Comparison of ENCODE assay signal across 8 cellular contexts in the genomic region with DNA sequence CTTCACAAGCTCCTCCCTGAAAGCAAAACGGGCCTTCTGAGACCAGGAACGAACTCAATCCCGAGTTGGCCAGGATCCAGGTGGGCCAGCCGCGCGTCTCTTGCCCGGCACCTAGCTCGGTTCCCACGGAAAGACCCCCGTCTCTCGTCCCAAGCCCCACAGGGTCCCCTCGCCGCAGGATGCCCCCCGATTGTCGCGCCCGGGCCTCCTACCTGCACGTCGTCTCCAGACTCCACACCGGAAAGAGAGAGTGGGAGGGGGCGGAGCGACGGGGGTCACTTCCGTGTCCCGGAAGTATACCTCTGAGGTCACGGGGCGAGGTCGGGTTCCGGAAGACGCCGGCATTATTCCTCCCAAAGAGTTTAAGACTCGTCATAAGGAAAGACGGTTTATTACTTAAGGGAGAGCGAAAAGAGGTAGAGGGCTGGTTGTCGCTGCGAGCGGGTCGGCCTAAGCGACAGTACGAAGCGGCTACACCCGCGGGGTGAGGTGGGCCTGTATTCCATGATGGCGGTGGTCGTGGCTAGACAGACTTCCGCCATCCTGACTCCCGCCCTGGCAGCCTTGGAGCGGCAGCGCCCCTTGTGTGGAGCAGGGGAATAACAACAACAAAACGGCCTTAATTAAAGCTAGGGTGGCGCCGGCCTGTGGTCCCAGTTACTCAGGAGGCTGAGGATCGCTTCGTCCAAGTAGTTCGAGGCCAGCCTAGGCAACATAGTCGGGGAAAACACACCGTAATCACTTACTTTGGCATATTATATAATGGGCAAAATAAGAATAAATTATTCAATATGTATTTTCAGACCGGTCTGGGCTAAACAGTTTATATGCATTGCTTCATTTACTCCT. TPM values are rescaled to one million over a fixed set of nuclear protein-coding genes. Genes with fewer than 3 reads are reported as not detected.
DNase-seq lines count a peak whose midpoint lies in the region; ATAC-seq and TF ChIP-seq lines count a peak whose summit lies in the region.

TSS of gene RPS14 (minus strand) at position 249 of the 849 bp plus-strand sequence. CDS start 2,006 bp downstream, outside the sequence.

- in situ Hi-C loops in transverse colon (cut with MboI; ENCODE audit: low pct_ligation_motif_present in 1 of 4, low pct_unique_long_range_greater_than_20kb in 1 of 4, low sequenced_read_pairs in 3 of 4) = loop anchor here (10.0 to 25.0 kb wide), 6 partner anchors 85 to 312 kb away; partner anchors contain the start of genes MYOZ3 (in 3 of the 4), CDX1 (in 2 of the 4) and PDGFRB (in 2 of the 4)

- intact Hi-C loops in Right ventricle myocardium superior (cut with DNase I) (loop anchor here (10.0 kb wide), 1 partner anchor 395 kb away; the partner anchor contains the start of gene IRGM), transverse colon (cut with DNase I; ENCODE audit: low total_unique reads) (loop anchor here (10.0 kb wide), 1 partner anchor 205 kb away; no protein-coding TSS in a partner anchor)

- H3K4me2 ChIP-seq in trophoblast cell (ENCODE audit: low read length) = peak within 1 kb of the TSS; percentile 57

- H3K4me1 ChIP-seq in trophoblast cell (ENCODE audit: control insufficient read depth in 1 of 2, insufficient read depth in 2 of 2, low read length in 2 of 2) (peaks cover 0 to 5% of the 10 kb centered on the region in 2 experiments), transverse colon (peaks cover 12 to 19% (median 13%) of the 10 kb centered on the region in 4 donors)

- no peak within 1 kb of the TSS for H3K23ac ChIP-seq in trophoblast cell (ENCODE audit: low read length)

- peak within 1 kb of the TSS; percentile 93 for H4K91ac ChIP-seq in trophoblast cell (ENCODE audit: low read depth, low read length)

- no CpG with 5 or more reads among the region's 58 CpGs for WGBS in trophoblast cell (ENCODE audit: extremely low coverage, insufficient coverage, insufficient read length)
- 4 to 8% methylated on average over 21 to 51 of the region's 58 CpGs for WGBS in transverse colon (ENCODE audit: low coverage in 1 of 2), 2 donors

- TF ChIP-seq POLR2A in transverse colon (IDR thresholded peaks at IDR 0.05) = peak; percentile 87

- TF ChIP-seq CTCF in GM12865 (IDR thresholded peaks at IDR 0.05; ENCODE audit: insufficient read depth, low read depth, low read length, missing control alignments) (peak; percentile 85), transverse colon (IDR thresholded peaks at IDR 0.05) (peak; percentile 89 to 98 (median 94))

- peak within 1 kb of the TSS; percentile 99 for H3K27ac Mint-ChIP-seq in activated naive CD8-positive, alpha-beta T cell treated with anti-CD3 and anti-CD28 coated beads for 36 hours

- TF ChIP-seq EP300 in transverse colon (IDR thresholded peaks at IDR 0.05; ENCODE audit: low read depth) = peak; percentile 51

- H3K9me3 ChIP-seq in trophoblast cell (ENCODE audit: insufficient read depth, low read depth, low read length) = no peaks in the 10 kb centered on the region
- H3K9me3 ChIP-seq in transverse colon = no peaks in the 10 kb centered on the region

- DNase-seq in GM12865 (ENCODE audit: low read depth) (peak; percentile 96), NCI-H1105 (lab: John Stamatoyannopoulos, UW) (peak; percentile 64), SKM-1 treated with dmso at 0.1 percent for 144 hours (lab: John Stamatoyannopoulos, UW; ENCODE audit: unreplicated experiment) (peak; percentile 94), Right ventricle myocardium superior (peak; percentile 96), trophoblast cell (peak; percentile 86 to 95), transverse colon (peak; percentile 96)
- DNase-seq in activated naive CD8-positive, alpha-beta T cell treated with anti-CD3 and anti-CD28 coated beads for 36 hours = peak; percentile 92

- peak within 1 kb of the TSS; percentile 67 for H3K14ac ChIP-seq in trophoblast cell (ENCODE audit: low read length)

- H3K27ac ChIP-seq in trophoblast cell (ENCODE audit: low read depth, low read length) = peak within 1 kb of the TSS; percentile 81
- H3K27ac ChIP-seq in transverse colon = peak within 1 kb of the TSS; percentile 92 to 94 (median 93)

- peak within 1 kb of the TSS; percentile 70 for H2AFZ ChIP-seq in trophoblast cell (ENCODE audit: insufficient read depth, low read length, poor library complexity)

- H3K36me3 ChIP-seq in trophoblast cell (ENCODE audit: control insufficient read depth in 1 of 2, insufficient read depth in 2 of 2, low read length in 2 of 2) (peaks cover 26 to 33% of the 10 kb centered on the region in 2 experiments), transverse colon (peaks cover 0 to 31% (median 15%) of the 10 kb centered on the region in 4 donors)

- peak; percentile 95 for ATAC-seq in HG02642 (IDR thresholded peaks at IDR 0.05; ENCODE audit: poor library complexity, unreplicated experiment)
- peak; percentile 98 for ATAC-seq in Right ventricle myocardium superior (ENCODE audit: poor library complexity)

- H3K18ac ChIP-seq in trophoblast cell (ENCODE audit: low read length) = peak within 1 kb of the TSS; percentile 79

- H4K12ac ChIP-seq in trophoblast cell (ENCODE audit: low read depth, low read length) = peak within 1 kb of the TSS; percentile 62

- H4K8ac ChIP-seq in trophoblast cell (ENCODE audit: low read depth, low read length) = peak within 1 kb of the TSS; percentile 92

- H3K27me3 ChIP-seq in trophoblast cell (ENCODE audit: insufficient read depth, low read length) = no peaks in the 10 kb centered on the region
- no peaks in the 10 kb centered on the region for H3K27me3 ChIP-seq in transverse colon

- no peak within 1 kb of the TSS for H2BK12ac ChIP-seq in trophoblast cell (ENCODE audit: low read length)

- peak within 1 kb of the TSS; percentile 89 for H2BK5ac ChIP-seq in trophoblast cell (ENCODE audit: low read depth, low read length, poor library complexity)

- H3K79me2 ChIP-seq in trophoblast cell (ENCODE audit: control insufficient read depth, insufficient read depth, low read length, poor library complexity) = peaks cover 13% of the 10 kb centered on the region

- H2BK120ac ChIP-seq in trophoblast cell (ENCODE audit: insufficient read depth, low read length, poor library complexity) = peak within 1 kb of the TSS; percentile 83

- H3K9ac ChIP-seq in trophoblast cell (ENCODE audit: low read length) = peak within 1 kb of the TSS; percentile 96

- peak within 1 kb of the TSS; percentile 17 for H2AK5ac ChIP-seq in trophoblast cell (ENCODE audit: low read length)

- H3K27me3 Mint-ChIP-seq in activated naive CD8-positive, alpha-beta T cell treated with anti-CD3 and anti-CD28 coated beads for 36 hours = no peaks in the 10 kb centered on the region

- peak within 1 kb of the TSS; percentile 92 for H3K4me3 Mint-ChIP-seq in activated naive CD8-positive, alpha-beta T cell treated with anti-CD3 and anti-CD28 coated beads for 36 hours

- H3K36me3 Mint-ChIP-seq in activated naive CD8-positive, alpha-beta T cell treated with anti-CD3 and anti-CD28 coated beads for 36 hours = peaks cover 47% of the 10 kb centered on the region

- peak within 1 kb of the TSS; percentile 58 for H3K4me3 ChIP-seq in GM12865 (ENCODE audit: low read depth, low read length)
- H3K4me3 ChIP-seq in trophoblast cell (ENCODE audit: low read depth, low read length) = peak within 1 kb of the TSS; percentile 92
- H3K4me3 ChIP-seq in transverse colon = peak within 1 kb of the TSS; percentile 78 to 86 (median 84)

- H3K4ac ChIP-seq in trophoblast cell (ENCODE audit: low read depth, low read length) = peak within 1 kb of the TSS; percentile 85

- H3K4me1 Mint-ChIP-seq in activated naive CD8-positive, alpha-beta T cell treated with anti-CD3 and anti-CD28 coated beads for 36 hours = peaks cover 23% of the 10 kb centered on the region

- H3K9me3 Mint-ChIP-seq in activated naive CD8-positive, alpha-beta T cell treated with anti-CD3 and anti-CD28 coated beads for 36 hours = peaks cover 1% of the 10 kb centered on the region

- H3K79me1 ChIP-seq in trophoblast cell (ENCODE audit: low read length) = peaks cover 13% of the 10 kb centered on the region

RNA-seq across cellular contexts. Expression of gene RPS14, which starts in this region (rescaled TPM):
- 1,000 to 10,000 TPM; 2,978 to 3,004 TPM for total RNA-seq in activated naive CD8-positive, alpha-beta T cell treated with anti-CD3 and anti-CD28 coated beads for 36 hours
- total RNA-seq in Right ventricle myocardium superior (1,133 TPM), transverse colon (1,000 to 10,000 TPM; 1,179 to 2,387 (median 1,878) TPM)
- polyA plus RNA-seq in trophoblast cell (2013) = 2,982 and 3,060 TPM in 2 replicates

Comparison
In these comparisons a context has a peak if more than half of its experiments do, and no peak if none do; other contexts are left out.
1. Peak in every context shown above with its lines: DNase-seq, ATAC-seq, H3K4me3 ChIP-seq and H3K27ac ChIP-seq.